In the genomic region with DNA sequence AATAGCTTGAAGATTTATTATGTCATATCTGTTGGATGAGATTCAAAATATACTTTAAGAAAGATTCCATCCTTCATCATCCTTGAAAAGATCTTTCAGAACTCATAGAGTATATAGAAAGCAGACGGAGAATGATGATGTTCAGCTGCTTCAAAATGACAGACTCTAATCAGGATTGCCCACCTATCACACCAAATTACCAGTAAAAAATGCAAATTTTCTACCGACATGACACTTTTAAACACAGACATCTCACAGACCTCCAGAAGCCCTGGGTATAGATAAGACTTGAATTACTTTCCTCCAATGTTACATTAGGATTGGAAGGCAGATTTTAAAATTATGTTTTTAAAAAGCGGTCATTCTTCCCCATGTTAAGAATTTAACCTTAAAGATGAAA, we compare ENCODE assay signal across 28 cellular contexts.
"Had no signal": no experiment of that assay in that cellular context is flagged by ENCODE, and none has a peak within 500 bp of the region (broad histone marks: within the 10 kb centered on the region; RNA-seq: fewer than 3 reads in every experiment).

No MANE protein-coding gene starts in this region.

- H3K27me3 ChIP-seq: left lung, pancreas, sigmoid colon, spleen, suprapubic skin, tibial artery, upper lobe of right lung had no signal

- ATAC-seq: left colon; left lung; lower lobe of right lung; naive thymus-derived CD8-positive, alpha-beta T cell; pancreas; right cardiac atrium; stimulated activated effector memory CD8-positive, alpha-beta T cell treated with anti-CD3 and anti-CD28 coated beads, Interleukin-12 subunit alpha, Interleukin-12 subunit beta, amount 100 ng/mL, for 72 hours; upper lobe of right lung had no signal

- H3K4me1 ChIP-seq: left lung, lower lobe of right lung, pancreas, prostate gland, sigmoid colon, spleen, suprapubic skin, tibial artery, upper lobe of right lung had no signal

- DNase-seq: hypothalamus; immature natural killer cell; kidney; left colon; left lung; lower lobe of right lung; mammary epithelial cell; mesenchymal stem cell; naive thymus-derived CD8-positive, alpha-beta T cell; nucleus accumbens; pancreas; posterior cingulate gyrus; retina; right cardiac atrium; sigmoid colon; small intestine; spleen; stimulated activated CD4-positive, alpha-beta T cell treated with anti-CD3 and anti-CD28 coated beads, Interleukin-4, amount 100 ng/mL, for 24 hours; stimulated activated naive CD4-positive, alpha-beta T cell; tibial artery; trophoblast cell; upper lobe of right lung had no signal

- FAIRE-seq: islet of Langerhans, kidney, pancreas, small intestine, urothelium cell line had no signal

- H3K4me3 ChIP-seq: left lung, lower lobe of right lung, pancreas, prostate gland, sigmoid colon, spleen, suprapubic skin, thoracic aorta, tibial artery, upper lobe of right lung had no signal

- H3K27ac ChIP-seq: left lung, lower lobe of right lung, pancreas, prostate gland, sigmoid colon, spleen, suprapubic skin, thoracic aorta, tibial artery, upper lobe of right lung had no signal

- H3K36me3 ChIP-seq: left lung, lower lobe of right lung, pancreas, prostate gland, sigmoid colon, spleen, suprapubic skin, thoracic aorta, tibial artery, upper lobe of right lung had no signal

- H3K9me3 ChIP-seq: left lung, lower lobe of right lung, pancreas, prostate gland, sigmoid colon, spleen, suprapubic skin, thoracic aorta, tibial artery, upper lobe of right lung had no signal
